In genomic region chr10:26269754-26270153, GRCh38 we compare ENCODE assay signal across 9 cellular contexts. TPM values are rescaled to one million over a fixed set of nuclear protein-coding genes. Genes with fewer than 3 reads are reported as not detected.
A peak's percentile ranks its signal among the peaks of the same experiment; 100 is the strongest.
DNase-seq lines count a peak whose midpoint lies in the region; ATAC-seq and TF ChIP-seq lines count a peak whose summit lies in the region.
"Had no signal": no experiment of that assay in that cellular context is flagged by ENCODE, and none has a peak within 500 bp of the region (broad histone marks: within the 10 kb centered on the region; RNA-seq: fewer than 3 reads in every experiment).

No MANE protein-coding gene starts in this region.

- no peak overlapping the region for H2AK5ac ChIP-seq in H9 (ENCODE audit: insufficient read length, low read length)

- no peaks in the 10 kb centered on the region for H3K9me3 Mint-ChIP-seq in H9
- H3K9me3 Mint-ChIP-seq in CD4-positive, alpha-beta memory T cell, result no peaks in the 10 kb centered on the region

- H2BK12ac ChIP-seq in H9 (ENCODE audit: insufficient read length, low read depth, low read length), result no peak overlapping the region

- H3K27ac Mint-ChIP-seq in H9, result no peak overlapping the region
- no peak overlapping the region for H3K27ac Mint-ChIP-seq in CD4-positive, alpha-beta memory T cell

- intact Hi-C loops in tibial artery (cut with DNase I; ENCODE audit: low total_unique reads), result loop anchor here (10.0 kb wide), 1 partner anchor 395 kb away; no protein-coding TSS in a partner anchor
- intact Hi-C loops in CD4-positive, alpha-beta memory T cell (cut with micrococcal nuclease), result no loop called here

- ATAC-seq in HG03039 (IDR thresholded peaks at IDR 0.05; ENCODE audit: unreplicated experiment) (no peak), GM21526 (IDR thresholded peaks at IDR 0.05; ENCODE audit: low FRiP score, unreplicated experiment) (no peak)

- TF ChIP-seq CTCF in H9 (conservative IDR thresholded peaks at IDR 0.05) (peak; percentile 75), tibial artery (IDR thresholded peaks at IDR 0.05) (peak in 1 of 2 experiments; percentile 36)

- H3K27ac ChIP-seq in H9 (ENCODE audit: insufficient read length, low read depth, low read length), result no peak overlapping the region
- no peak overlapping the region for H3K27ac ChIP-seq in tibial artery
- H3K27ac ChIP-seq in CD4-positive, alpha-beta memory T cell (ENCODE audit: low read depth, low read length), result no peak overlapping the region
- H3K27ac ChIP-seq: skin epidermis had no signal

- no peaks in the 10 kb centered on the region for H3K9me3 ChIP-seq in H9 (ENCODE audit: control insufficient read depth, low read depth, low read length)
- H3K9me3 ChIP-seq in tibial artery, result no peaks in the 10 kb centered on the region
- no peaks in the 10 kb centered on the region for H3K9me3 ChIP-seq in CD4-positive, alpha-beta memory T cell (ENCODE audit: control insufficient read depth in 1 of 2, low read length in 2 of 2)

- no peak overlapping the region for H3K4me3 Mint-ChIP-seq in H9
- no peak overlapping the region for H3K4me3 Mint-ChIP-seq in CD4-positive, alpha-beta memory T cell

- peaks cover 8 to 9% of the 10 kb centered on the region in 2 experiments for H3K4me1 Mint-ChIP-seq in H9
- H3K4me1 Mint-ChIP-seq in CD4-positive, alpha-beta memory T cell, result peaks cover 0 to 2% (median 0%) of the 10 kb centered on the region in 4 donors

- H3K27me3 Mint-ChIP-seq in H9 (ENCODE audit: low read depth), result 0 out of 2 replicates have a peak, but pooled peaks cover 1% of the 10 kb centered on the region
- H3K27me3 Mint-ChIP-seq in CD4-positive, alpha-beta memory T cell, result peaks cover 15 to 26% of the 10 kb centered on the region in 2 donors

- no peak overlapping the region for H3K18ac ChIP-seq in H9 (ENCODE audit: insufficient read length, low read depth, low read length)

- H4K8ac ChIP-seq in H9 (replicated peaks; ENCODE audit: insufficient read length, low read depth, low read length), result no peak overlapping the region

- no peaks in the 10 kb centered on the region for H3K36me3 Mint-ChIP-seq in H9 (ENCODE audit: insufficient read depth in 1 of 3, low read depth in 3 of 3)
- no peaks in the 10 kb centered on the region for H3K36me3 Mint-ChIP-seq in CD4-positive, alpha-beta memory T cell

- H3K4ac ChIP-seq in H9 (ENCODE audit: low read depth, low read length), result no peak overlapping the region

- CTCF ChIA-PET in CD4-positive, alpha-beta memory T cell (lab: Charles Lee; ENCODE audit: partially characterized antibody), result no interaction called here

- no peaks in the 10 kb centered on the region for H3K27me3 ChIP-seq in H9 (ENCODE audit: insufficient read depth, low read length)
- peaks cover 0 to 7% of the 10 kb centered on the region in 2 donors for H3K27me3 ChIP-seq in tibial artery
- no peaks in the 10 kb centered on the region for H3K27me3 ChIP-seq in CD4-positive, alpha-beta memory T cell (ENCODE audit: insufficient read depth, low read length)

- no peak overlapping the region for H3K4me3 ChIP-seq in tibial artery
- H3K4me3 ChIP-seq in CD4-positive, alpha-beta memory T cell (ENCODE audit: low read length in 2 of 2), result no peak overlapping the region
- H3K4me3 ChIP-seq: skin epidermis had no signal

- H3K9ac ChIP-seq in H9 (ENCODE audit: extremely low read depth, insufficient read length, low read length), result no peak overlapping the region

- no CpG with 5 or more reads among the region's 8 CpGs for WGBS in H9 (ENCODE audit: extremely low coverage, insufficient read length, low lambda C conversion rate)

- DNase-seq in Ammon's horn (ENCODE audit: low spot score) (peak; percentile 22), H9 (no peak), NOMO-1 treated with dmso at 0.1 percent for 144 hours (lab: John Stamatoyannopoulos, UW; ENCODE audit: unreplicated experiment) (peak; percentile 22), globus pallidus (ENCODE audit: low spot score) (peak; percentile 10), tibial artery (no peak)
- DNase-seq in CD4-positive, alpha-beta memory T cell, result no peak

- H2BK5ac ChIP-seq in H9 (ENCODE audit: insufficient read length, low read length), result no peak overlapping the region

- POLR2A ChIA-PET in CD4-positive, alpha-beta memory T cell (lab: Charles Lee; ENCODE audit: partially characterized antibody), result no interaction called here

- H3K36me3 ChIP-seq in tibial artery, result no peaks in the 10 kb centered on the region
- H3K36me3 ChIP-seq in CD4-positive, alpha-beta memory T cell (ENCODE audit: insufficient read depth, low read length), result no peaks in the 10 kb centered on the region

- no peak overlapping the region for H2BK120ac ChIP-seq in H9 (ENCODE audit: low read depth, low read length, poor library complexity, severe bottlenecking)

- H3K4me2 ChIP-seq in H9 (ENCODE audit: insufficient read depth, insufficient read length, low read length), result no peak overlapping the region

- no peak overlapping the region for H2BK20ac ChIP-seq in H9 (ENCODE audit: low read depth, low read length, poor library complexity, severe bottlenecking)

- H3K79me1 ChIP-seq in H9 (ENCODE audit: insufficient read depth, low read depth, low read length, poor library complexity, severe bottlenecking), result no peaks in the 10 kb centered on the region

- no peaks in the 10 kb centered on the region for H3K23me2 ChIP-seq in H9 (ENCODE audit: insufficient read length, low read depth, low read length, poor library complexity, severe bottlenecking)

- H4K91ac ChIP-seq in H9 (ENCODE audit: insufficient read length, low read depth, low read length), result no peak overlapping the region

- no peak overlapping the region for H2BK15ac ChIP-seq in H9 (ENCODE audit: low read depth, low read length)

- H3T11ph ChIP-seq in H9 (ENCODE audit: low read length), result no peak overlapping the region

- H4K20me1 ChIP-seq in H9 (ENCODE audit: control insufficient read depth, insufficient read depth, insufficient read length), result no peaks in the 10 kb centered on the region

- no peak overlapping the region for H3K14ac ChIP-seq in H9 (ENCODE audit: insufficient read depth, low read length)

- no peak overlapping the region for H3K56ac ChIP-seq in H9 (ENCODE audit: insufficient read length, low read depth, low read length)

- H3K4me1 ChIP-seq in H9 (ENCODE audit: insufficient read depth, low read length), result no peaks in the 10 kb centered on the region
- H3K4me1 ChIP-seq in tibial artery, result peaks cover 0 to 12% (median 5%) of the 10 kb centered on the region in 4 donors
- H3K4me1 ChIP-seq in CD4-positive, alpha-beta memory T cell (ENCODE audit: insufficient read depth, low read length), result no peaks in the 10 kb centered on the region

- no peak overlapping the region for H3K23ac ChIP-seq in H9 (ENCODE audit: insufficient read length, low read depth, low read length)

- no peak overlapping the region for H2AFZ ChIP-seq in H9 (ENCODE audit: low read length)

- no peak overlapping the region for H4K5ac ChIP-seq in H9 (ENCODE audit: insufficient read length, low read depth, low read length)

- no peaks in the 10 kb centered on the region for H3K79me2 ChIP-seq in H9 (ENCODE audit: insufficient read depth, low read length)

RNA-seq across cellular contexts. Expression of gene GAD2, which starts 53.2 kb away (rescaled TPM):
- 2.0 and 2.3 TPM in 2 replicates for total RNA-seq in H9 (2021)
- not detected for total RNA-seq in CD4-positive, alpha-beta memory T cell
- polyA plus RNA-seq in CD4-positive, alpha-beta memory T cell, result not detected

Comparison
In these comparisons a context has a peak if more than half of its experiments do, and no peak if none do; other contexts are left out.
1. DNase-seq: peak in Ammon's horn (single experiment), NOMO-1 treated with dmso at 0.1 percent for 144 hours (single experiment) and globus pallidus (single experiment); none in H9 (single experiment), tibial artery (0 of 2) and CD4-positive, alpha-beta memory T cell (0 of 5).